23 cellular contexts compared by ENCODE assay signal in genomic region chr20:54981181-54981580, GRCh38.
"Had no signal": no experiment of that assay in that cellular context is flagged by ENCODE, and none has a peak within 500 bp of the region (broad histone marks: within the 10 kb centered on the region; RNA-seq: fewer than 3 reads in every experiment).

No MANE protein-coding gene starts in this region.

- H3K27me3 ChIP-seq: colonic mucosa, esophagus squamous epithelium, foreskin keratinocyte, gastrocnemius medialis, gastroesophageal sphincter, heart left ventricle had no signal

- H3K36me3 ChIP-seq: colonic mucosa, esophagus squamous epithelium, gastrocnemius medialis, gastroesophageal sphincter, heart left ventricle, heart right ventricle had no signal

- H3K4me1 ChIP-seq: colonic mucosa, esophagus squamous epithelium, foreskin keratinocyte, gastrocnemius medialis, gastroesophageal sphincter, heart left ventricle, heart right ventricle had no signal

- H3K27me3 Mint-ChIP-seq: dendritic cell treated with granulocyte-macrophage colony-stimulating factor and Interleukin-4, amounts not matched to agents 40 ng/mL and 50 ng/mL, for 4 days; effector memory CD8-positive, alpha-beta T cell had no signal

- H3K27ac ChIP-seq: colonic mucosa, coronary artery, dorsolateral prefrontal cortex, epithelial cell of prostate, esophagus squamous epithelium, foreskin keratinocyte, gastrocnemius medialis, gastroesophageal sphincter, heart left ventricle, heart right ventricle had no signal

- DNase-seq: colonic mucosa; cortex of kidney; dermis blood vessel endothelial cell; dorsolateral prefrontal cortex; effector CD4-positive, alpha-beta T cell; effector CD8-positive, alpha-beta T cell; effector memory CD4-positive, alpha-beta T cell; effector memory CD8-positive, alpha-beta T cell; endodermal cell; erythroblast; esophagus squamous epithelium; foreskin fibroblast; foreskin keratinocyte; foreskin melanocyte; gastrocnemius medialis; glutamatergic neuron; head of caudate nucleus; heart left ventricle; heart right ventricle had no signal

- H3K4me3 Mint-ChIP-seq: dendritic cell treated with granulocyte-macrophage colony-stimulating factor and Interleukin-4, amounts not matched to agents 40 ng/mL and 50 ng/mL, for 4 days; effector memory CD8-positive, alpha-beta T cell; endodermal cell had no signal

- H3K9me3 ChIP-seq: colonic mucosa, esophagus squamous epithelium, gastrocnemius medialis, gastroesophageal sphincter, heart left ventricle, heart right ventricle had no signal

- H3K4me1 Mint-ChIP-seq: endodermal cell had no signal

- H3K9me3 Mint-ChIP-seq: dendritic cell treated with granulocyte-macrophage colony-stimulating factor and Interleukin-4, amounts not matched to agents 40 ng/mL and 50 ng/mL, for 4 days; endodermal cell had no signal

- H3K27ac Mint-ChIP-seq: dendritic cell treated with granulocyte-macrophage colony-stimulating factor and Interleukin-4, amounts not matched to agents 40 ng/mL and 50 ng/mL, for 4 days; effector memory CD8-positive, alpha-beta T cell; endodermal cell had no signal

- H3K4me3 ChIP-seq: colonic mucosa, coronary artery, dorsolateral prefrontal cortex, esophagus squamous epithelium, gastrocnemius medialis, gastroesophageal sphincter, heart left ventricle, heart right ventricle had no signal
